Comparison of ENCODE assay signal across 8 cellular contexts in the genomic region with DNA sequence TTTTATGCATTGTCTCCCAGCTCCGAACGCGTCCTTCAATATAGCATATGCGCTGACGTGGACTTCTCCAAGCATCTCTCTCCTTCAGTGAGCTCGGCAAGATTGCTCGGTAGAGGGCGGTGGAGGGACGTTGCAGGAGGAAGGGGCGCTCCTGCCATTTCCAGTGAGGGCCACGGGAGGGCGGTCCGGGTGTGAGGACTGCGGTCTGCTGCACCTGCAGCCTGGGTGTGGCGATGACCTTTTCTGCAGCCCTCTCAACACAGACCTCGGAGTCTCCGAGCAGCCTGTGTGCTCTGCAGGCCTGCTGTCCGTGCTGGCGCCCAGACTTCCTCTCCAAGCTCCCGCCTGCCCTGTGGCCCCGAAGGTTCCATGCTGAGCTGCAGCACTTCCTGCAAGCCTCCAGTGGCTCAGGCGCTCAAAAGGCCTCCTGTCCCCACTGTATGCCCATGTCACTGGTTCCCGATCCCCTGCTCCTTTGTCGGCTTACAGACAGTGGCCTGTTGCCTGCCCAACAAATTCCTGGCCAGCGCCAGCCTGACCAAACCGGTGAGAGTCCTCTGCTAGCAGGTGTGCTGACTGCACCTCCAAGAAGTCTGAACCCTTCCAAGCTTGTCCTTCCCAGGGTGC. TPM values are rescaled to one million over a fixed set of nuclear protein-coding genes. Genes with fewer than 3 reads are reported as not detected.
DNase-seq lines count a peak whose midpoint lies in the region; ATAC-seq and TF ChIP-seq lines count a peak whose summit lies in the region.

No MANE protein-coding gene starts in this region.

- H3K27me3 ChIP-seq in adrenal gland (no peaks in the 10 kb centered on the region), left ventricle myocardium inferior (ENCODE audit: low read depth) (no peaks in the 10 kb centered on the region)

- TF ChIP-seq CTCF in GM12874 (IDR thresholded peaks at IDR 0.05; ENCODE audit: insufficient read depth, low read depth, low read length), result peak; percentile 100
- peak; percentile 79 to 99 (median 98) for TF ChIP-seq CTCF in adrenal gland (IDR thresholded peaks at IDR 0.05)
- peak; percentile 99 for TF ChIP-seq CTCF in left ventricle myocardium inferior (IDR thresholded peaks at IDR 0.05; ENCODE audit: borderline replicate concordance)

- peak; percentile 91 for ATAC-seq in HG02678 (IDR thresholded peaks at IDR 0.05; ENCODE audit: unreplicated experiment)

- H3K4me3 ChIP-seq in adrenal gland (no peak overlapping the region), left ventricle myocardium inferior (peak overlapping the region; percentile 24)

- H3K9me3 ChIP-seq in adrenal gland (replicated peaks in 1 of 3) (no peaks in the 10 kb centered on the region), left ventricle myocardium inferior (replicated peaks) (no peaks in the 10 kb centered on the region)

- intact Hi-C loops in adrenal gland (cut with DNase I), result loop anchor here (2.0 to 5.0 kb wide), 2 partner anchors 140 to 143 kb away; no protein-coding TSS in a partner anchor
- intact Hi-C loops in left ventricle myocardium inferior (cut with micrococcal nuclease), result loop anchor here (2.0 kb wide), 1 partner anchor 140 kb away; no protein-coding TSS in a partner anchor

- WGBS in adrenal gland, 4 donors, result 14 to 16% (median 15%) methylated on average over 18 to 26 of the region's 26 CpGs

- no peak for TF ChIP-seq POLR2A in adrenal gland (IDR thresholded peaks at IDR 0.05)

- H3K36me3 ChIP-seq in adrenal gland (replicated peaks in 1 of 2) (no peaks in the 10 kb centered on the region), left ventricle myocardium inferior (no peaks in the 10 kb centered on the region)

- H3K27ac ChIP-seq in adrenal gland, result no peak overlapping the region
- no peak overlapping the region for H3K27ac ChIP-seq in left ventricle myocardium inferior (replicated peaks)

- peak; percentile 73 for DNase-seq in NCI-H1436 (lab: John Stamatoyannopoulos, UW)
- peak; percentile 75 to 89 (median 89) for DNase-seq in T-helper 1 cell
- DNase-seq in adrenal gland, result peak; percentile 85 to 94 (median 90)
- peak; percentile 88 for DNase-seq in left ventricle myocardium inferior
- DNase-seq in renal cortical epithelial cell (ENCODE audit: low read depth), result peak; percentile 67
- no peak for DNase-seq in NCI-H1105 treated with DMSO at 0.1 percent for 48 hours (lab: John Stamatoyannopoulos, UW)

- H3K4me1 ChIP-seq in adrenal gland (replicated peaks in 1 of 2) (no peaks in the 10 kb centered on the region), left ventricle myocardium inferior (peaks cover 23% of the 10 kb centered on the region)

RNA-seq across cellular contexts. Expression of a gene that starts 8.9 kb away (rescaled TPM):
- not detected for total RNA-seq in adrenal gland
- polyA plus RNA-seq in adrenal gland, result not detected
- not detected for total RNA-seq in left ventricle myocardium inferior
- total RNA-seq in renal cortical epithelial cell, result not detected in 2 replicates

RNA-seq across cellular contexts. Expression of a gene that starts 24.1 kb away (rescaled TPM):
- total RNA-seq in adrenal gland (1 to 10 TPM in 6 of 8 donors, under 1 TPM in 2; 0.55 to 3.7 (median 2.0) TPM), left ventricle myocardium inferior (2.7 TPM), renal cortical epithelial cell (1.7 and 299 TPM in 2 replicates)
- 1 to 10 TPM in 1 of 3 donors, under 1 TPM in 2; 0.55 to 1.4 (median 0.94) TPM for polyA plus RNA-seq in adrenal gland
